In the genomic region with DNA sequence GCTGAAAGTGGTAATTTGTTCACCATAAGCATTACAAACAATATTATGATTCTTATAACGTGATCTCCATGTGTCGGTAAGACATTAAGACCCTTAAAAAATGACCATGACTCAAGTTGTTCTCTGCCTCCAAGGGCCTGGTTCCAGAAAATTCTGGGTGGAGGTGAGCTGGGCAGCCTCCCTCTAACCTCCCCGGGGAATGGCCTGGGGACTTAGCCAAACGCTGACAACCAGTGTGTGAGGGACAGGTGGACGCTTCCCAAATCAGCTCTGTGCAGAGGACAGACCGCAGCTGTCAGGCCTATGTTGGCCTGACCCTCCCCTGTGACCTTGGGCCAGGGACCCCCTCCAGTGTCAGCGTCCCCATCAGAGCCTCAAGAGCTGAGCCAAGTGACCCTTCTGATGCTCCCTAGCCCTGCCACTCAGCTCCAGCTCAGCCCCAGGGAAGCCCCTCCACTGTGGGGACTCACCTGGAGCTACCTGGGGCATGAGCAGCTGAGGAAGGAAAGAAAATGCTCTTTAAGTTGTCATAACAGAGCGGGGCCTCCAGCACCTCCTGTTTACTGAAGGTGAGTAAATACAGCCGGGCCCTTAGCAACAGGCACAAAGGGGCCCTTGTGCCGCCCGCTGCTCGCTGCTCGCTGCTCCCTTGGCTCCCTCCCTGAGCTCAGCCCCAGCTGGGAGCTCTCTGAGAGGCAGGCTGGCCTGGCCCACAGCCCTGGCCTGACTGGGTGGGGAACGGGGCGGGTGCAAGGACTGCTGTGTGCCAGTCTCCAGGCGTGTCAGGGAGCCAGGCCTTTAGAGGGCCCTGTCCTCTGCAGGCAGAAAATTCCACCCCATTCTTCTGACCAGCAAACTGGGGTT, we compare ENCODE assay signal across 9 cellular contexts.
A peak's percentile ranks its signal among the peaks of the same experiment; 100 is the strongest.
DNase-seq lines count a peak whose midpoint lies in the region; ATAC-seq and TF ChIP-seq lines count a peak whose summit lies in the region.
"Had no signal": no experiment of that assay in that cellular context is flagged by ENCODE, and none has a peak within 500 bp of the region (broad histone marks: within the 10 kb centered on the region; RNA-seq: fewer than 3 reads in every experiment).

No MANE protein-coding gene starts in this region.

- peak; percentile 86 for DNase-seq in NCI-H1436 treated with DMSO at 0.1 percent for 48 hours (lab: John Stamatoyannopoulos, UW)
- peak in 56 of 58 donors; percentile 47 to 99 (median 92) for DNase-seq in anterior cingulate cortex (lab: John Stamatoyannopoulos, UW)
- peak; percentile 62 for DNase-seq in kidney tubule cell (ENCODE audit: low spot score)
- DNase-seq in thyroid gland: peak; percentile 95 to 96
- no peak for DNase-seq in HK-2 (ENCODE audit: unreplicated experiment)
- no peak for DNase-seq in dedifferentiated amniotic fluid mesenchymal stem cell (ENCODE audit: extremely low spot score)

- no peak for ATAC-seq in GM18858 (IDR thresholded peaks at IDR 0.05; ENCODE audit: unreplicated experiment)
- ATAC-seq in HG03520 (IDR thresholded peaks at IDR 0.05; ENCODE audit: unreplicated experiment): no peak

- H3K27ac ChIP-seq in thyroid gland: peak overlapping the region; percentile 79 to 91 (median 85)
- H3K27ac ChIP-seq: HL-60 had no signal

- H3K4me1 ChIP-seq in thyroid gland: peaks cover 48 to 69% of the 10 kb centered on the region in 2 donors

- no peak overlapping the region for H3K4me3 ChIP-seq in thyroid gland (replicated peaks in 1 of 3)

- TF ChIP-seq POLR2A in thyroid gland (IDR thresholded peaks at IDR 0.05): peak in 1 of 2 donors; percentile 29

- H3K9me3 ChIP-seq in thyroid gland: no peaks in the 10 kb centered on the region

- H3K36me3 ChIP-seq in thyroid gland: no peaks in the 10 kb centered on the region

- WGBS in thyroid gland, 2 donors: 44 to 55% methylated on average over 9 to 10 of the region's 16 CpGs

- intact Hi-C loops in thyroid gland (cut with DNase I): loop anchor here (10.0 kb wide), 2 partner anchors 109 to 181 kb away; no protein-coding TSS in a partner anchor

- H3K27me3 ChIP-seq in thyroid gland: no peaks in the 10 kb centered on the region

- TF ChIP-seq CTCF in thyroid gland (IDR thresholded peaks at IDR 0.05): peak in 1 of 6 experiments; percentile 3

Comparison
In these comparisons a context has a peak if more than half of its experiments do, and no peak if none do; other contexts are left out.
1. DNase-seq: peak in NCI-H1436 treated with DMSO at 0.1 percent for 48 hours (single experiment), anterior cingulate cortex (56 of 58), kidney tubule cell (single experiment) and thyroid gland (2 of 2); none in HK-2 (single experiment) and dedifferentiated amniotic fluid mesenchymal stem cell (single experiment).